Comparison of ENCODE assay signal across 13 cellular contexts in genomic region chr3:128992926-128993460, GRCh38. TPM values are rescaled to one million over a fixed set of nuclear protein-coding genes. Genes with fewer than 3 reads are reported as not detected.
DNase-seq lines count a peak whose midpoint lies in the region; ATAC-seq, FAIRE-seq and TF ChIP-seq lines count a peak whose summit lies in the region.
"Had no signal": no experiment of that assay in that cellular context is flagged by ENCODE, and none has a peak within 500 bp of the region (broad histone marks: within the 10 kb centered on the region; RNA-seq: fewer than 3 reads in every experiment).

No MANE protein-coding gene starts in this region.

- H4K20me1 ChIP-seq in astrocyte (ENCODE audit: insufficient read depth, low read length), result no peaks in the 10 kb centered on the region

- DNase-seq in activated CD4-positive, alpha-beta T cell treated with anti-CD3 and anti-CD28 coated beads, Interleukin-2, amount 10 ng/mL, durations not matched to agents 7 days and 5 days, result no peak
- no peak for DNase-seq in activated CD4-positive, alpha-beta T cell treated with anti-CD3 and anti-CD28 coated beads, Interleukin-2, amount 50 U/mL, for 48 hours
- DNase-seq in astrocyte (ENCODE audit: low read depth), result no peak
- peak in 1 of 2 donors; percentile 8 for DNase-seq in left colon
- DNase-seq in effector memory CD4-positive, alpha-beta T cell, result no peak
- no peak for DNase-seq in stimulated activated naive CD4-positive, alpha-beta T cell (lab: John Stamatoyannopoulos, UW)
- DNase-seq: activated CD4-positive, alpha-beta T cell treated with anti-CD3 and anti-CD28 coated beads, Interleukin-2, amount 50 U/mL, for 4 hours; NCI-H1105 treated with DMSO at 0.1 percent for 48 hours; occipital lobe had no signal

- H3K9ac ChIP-seq in astrocyte (ENCODE audit: low read length), result no peak overlapping the region

- no peak for TF ChIP-seq CTCF in astrocyte (IDR thresholded peaks at IDR 0.05; ENCODE audit: insufficient read depth, low read depth, low read length)

- H3K79me2 ChIP-seq in astrocyte (ENCODE audit: insufficient read depth, low read length), result no peaks in the 10 kb centered on the region

- H2AFZ ChIP-seq in astrocyte (ENCODE audit: low read depth, low read length), result peak overlapping the region; percentile 75

- no peak overlapping the region for H3K27ac ChIP-seq in astrocyte (ENCODE audit: low read depth, low read length)
- H3K27ac ChIP-seq in effector memory CD4-positive, alpha-beta T cell (ENCODE audit: insufficient read depth, low read length, poor library complexity, severe bottlenecking), result no peak overlapping the region
- H3K27ac ChIP-seq: vagina had no signal

- POLR2A ChIA-PET in activated CD4-positive, alpha-beta T cell treated with anti-CD3 and anti-CD28 coated beads, Interleukin-2, amount 10 ng/mL, durations not matched to agents 7 days and 5 days (lab: Charles Lee), result no interaction called here

- intact Hi-C loops in left colon (cut with DNase I, micrococcal nuclease), result no loop called here

- H3K4me3 ChIP-seq in astrocyte (ENCODE audit: insufficient read depth, low read depth, low read length), result no peak overlapping the region
- no peak overlapping the region for H3K4me3 ChIP-seq in effector memory CD4-positive, alpha-beta T cell (ENCODE audit: insufficient read depth, low read depth, low read length, poor library complexity, severe bottlenecking)

- H3K4me1 ChIP-seq in astrocyte (ENCODE audit: insufficient read depth, low read length), result no peaks in the 10 kb centered on the region
- H3K4me1 ChIP-seq in effector memory CD4-positive, alpha-beta T cell (ENCODE audit: control insufficient read depth, insufficient read depth, low read length, poor library complexity, severe bottlenecking), result peaks cover 12% of the 10 kb centered on the region

- no peak for FAIRE-seq in astrocyte (lab: Jason Lieb, UNC)

- peaks cover 31% of the 10 kb centered on the region for H3K27me3 ChIP-seq in astrocyte (ENCODE audit: insufficient read depth, low read length)
- no peaks in the 10 kb centered on the region for H3K27me3 ChIP-seq in effector memory CD4-positive, alpha-beta T cell (replicated peaks; ENCODE audit: control insufficient read depth, insufficient read depth, low read length, poor library complexity, severe bottlenecking)
- H3K27me3 ChIP-seq: vagina had no signal

- no peaks in the 10 kb centered on the region for H3K36me3 ChIP-seq in astrocyte (ENCODE audit: insufficient read depth, low read length)
- no peaks in the 10 kb centered on the region for H3K36me3 ChIP-seq in effector memory CD4-positive, alpha-beta T cell (ENCODE audit: control insufficient read depth, insufficient read depth, low read length)
- H3K36me3 ChIP-seq: vagina had no signal

- peaks cover 5% of the 10 kb centered on the region for H3K27me3 Mint-ChIP-seq in activated CD4-positive, alpha-beta T cell treated with anti-CD3 and anti-CD28 coated beads, Interleukin-2, amount 10 ng/mL, durations not matched to agents 7 days and 5 days
- peaks cover 27% of the 10 kb centered on the region for H3K27me3 Mint-ChIP-seq in astrocyte (ENCODE audit: low read depth, unreplicated experiment)
- peaks cover 17% of the 10 kb centered on the region for H3K27me3 Mint-ChIP-seq in stimulated activated memory B cell treated with anti-CD40 and anti-IgM and Interleukin-4, amounts not matched to agents 10 μg/mL and 1 μg/mL and 100 μg/mL, for 72 hours

- ATAC-seq in left colon, result peak; percentile 32
- ATAC-seq in stimulated activated memory B cell treated with anti-CD40 and anti-IgM and Interleukin-4, amounts not matched to agents 10 μg/mL and 1 μg/mL and 100 μg/mL, for 72 hours, result no peak
- ATAC-seq in HG02798 (IDR thresholded peaks at IDR 0.05; ENCODE audit: poor library complexity, unreplicated experiment), result no peak

- peaks cover 33% of the 10 kb centered on the region for H3K4me1 Mint-ChIP-seq in activated CD4-positive, alpha-beta T cell treated with anti-CD3 and anti-CD28 coated beads, Interleukin-2, amount 10 ng/mL, durations not matched to agents 7 days and 5 days
- no peaks in the 10 kb centered on the region for H3K4me1 Mint-ChIP-seq in astrocyte (ENCODE audit: low read depth, unreplicated experiment)
- peaks cover 23% of the 10 kb centered on the region for H3K4me1 Mint-ChIP-seq in stimulated activated memory B cell treated with anti-CD40 and anti-IgM and Interleukin-4, amounts not matched to agents 10 μg/mL and 1 μg/mL and 100 μg/mL, for 72 hours

- peak overlapping the region; percentile 88 for H3K4me2 ChIP-seq in astrocyte (ENCODE audit: low read length)

- H3K36me3 Mint-ChIP-seq in activated CD4-positive, alpha-beta T cell treated with anti-CD3 and anti-CD28 coated beads, Interleukin-2, amount 10 ng/mL, durations not matched to agents 7 days and 5 days (ENCODE audit: low read depth), result no peaks in the 10 kb centered on the region
- no peaks in the 10 kb centered on the region for H3K36me3 Mint-ChIP-seq in astrocyte (ENCODE audit: low read depth, unreplicated experiment)
- no peaks in the 10 kb centered on the region for H3K36me3 Mint-ChIP-seq in stimulated activated memory B cell treated with anti-CD40 and anti-IgM and Interleukin-4, amounts not matched to agents 10 μg/mL and 1 μg/mL and 100 μg/mL, for 72 hours

- CTCF ChIA-PET in activated CD4-positive, alpha-beta T cell treated with anti-CD3 and anti-CD28 coated beads, Interleukin-2, amount 10 ng/mL, durations not matched to agents 7 days and 5 days (lab: Charles Lee), result interaction anchor here (0.6 to 2.9 kb wide), 4 partner anchors 22 to 33 kb away, joined by 4 to 11 read pairs (median 5); no protein-coding TSS in a partner anchor

- peak overlapping the region; percentile 17 for H3K4me3 Mint-ChIP-seq in activated CD4-positive, alpha-beta T cell treated with anti-CD3 and anti-CD28 coated beads, Interleukin-2, amount 10 ng/mL, durations not matched to agents 7 days and 5 days
- H3K4me3 Mint-ChIP-seq in astrocyte (ENCODE audit: unreplicated experiment), result peak overlapping the region; percentile 57
- H3K4me3 Mint-ChIP-seq in stimulated activated memory B cell treated with anti-CD40 and anti-IgM and Interleukin-4, amounts not matched to agents 10 μg/mL and 1 μg/mL and 100 μg/mL, for 72 hours, result peak overlapping the region; percentile 79

- H3K9me3 ChIP-seq in astrocyte (ENCODE audit: insufficient read depth, low read depth, low read length), result no peaks in the 10 kb centered on the region
- H3K9me3 ChIP-seq in effector memory CD4-positive, alpha-beta T cell (ENCODE audit: control insufficient read depth, low read length), result no peaks in the 10 kb centered on the region
- H3K9me3 ChIP-seq: vagina had no signal

- peaks cover 5% of the 10 kb centered on the region for H3K9me3 Mint-ChIP-seq in activated CD4-positive, alpha-beta T cell treated with anti-CD3 and anti-CD28 coated beads, Interleukin-2, amount 10 ng/mL, durations not matched to agents 7 days and 5 days
- H3K9me3 Mint-ChIP-seq in astrocyte (ENCODE audit: unreplicated experiment), result no peaks in the 10 kb centered on the region
- no peaks in the 10 kb centered on the region for H3K9me3 Mint-ChIP-seq in stimulated activated memory B cell treated with anti-CD40 and anti-IgM and Interleukin-4, amounts not matched to agents 10 μg/mL and 1 μg/mL and 100 μg/mL, for 72 hours

- H3K27ac Mint-ChIP-seq in activated CD4-positive, alpha-beta T cell treated with anti-CD3 and anti-CD28 coated beads, Interleukin-2, amount 10 ng/mL, durations not matched to agents 7 days and 5 days, result no peak overlapping the region
- H3K27ac Mint-ChIP-seq in astrocyte (ENCODE audit: unreplicated experiment), result no peak overlapping the region
- peak overlapping the region; percentile 22 for H3K27ac Mint-ChIP-seq in stimulated activated memory B cell treated with anti-CD40 and anti-IgM and Interleukin-4, amounts not matched to agents 10 μg/mL and 1 μg/mL and 100 μg/mL, for 72 hours

RNA-seq across cellular contexts. Expression of gene CFAP92, which starts 0.9 kb away (rescaled TPM):
- total RNA-seq in activated CD4-positive, alpha-beta T cell treated with anti-CD3 and anti-CD28 coated beads, Interleukin-2, amount 10 ng/mL, durations not matched to agents 7 days and 5 days, result under 1 TPM in 1 of 2 experiments, not detected in 1; 0.10 TPM
- 0.10 and 0.52 TPM in 2 replicates for total RNA-seq in astrocyte
- total RNA-seq in left colon, result 1 to 10 TPM; 2.1 to 2.9 TPM
- total RNA-seq: vagina had no signal

RNA-seq across cellular contexts. Expression of gene EFCC1, which starts 8.1 kb away (rescaled TPM):
- under 1 TPM in 1 of 2 experiments, not detected in 1; 0.07 TPM for total RNA-seq in activated CD4-positive, alpha-beta T cell treated with anti-CD3 and anti-CD28 coated beads, Interleukin-2, amount 10 ng/mL, durations not matched to agents 7 days and 5 days
- total RNA-seq in astrocyte (not detected in 2 replicates), left colon (1 to 10 TPM; 1.7 to 3.7 TPM)
- total RNA-seq: RPMI7951 had no signal

Comparison
In these comparisons a context has a peak if more than half of its experiments do, and no peak if none do; other contexts are left out.
1. H3K4me3 Mint-ChIP-seq: peak in every context shown above with its lines; median percentile 79 in stimulated activated memory B cell treated with anti-CD40 and anti-IgM and Interleukin-4, amounts not matched to agents 10 μg/mL and 1 μg/mL and 100 μg/mL, for 72 hours; 57 in astrocyte; 17 in activated CD4-positive, alpha-beta T cell treated with anti-CD3 and anti-CD28 coated beads, Interleukin-2, amount 10 ng/mL, durations not matched to agents 7 days and 5 days.